ENCODE assay signal across 19 cellular contexts in the genomic region with DNA sequence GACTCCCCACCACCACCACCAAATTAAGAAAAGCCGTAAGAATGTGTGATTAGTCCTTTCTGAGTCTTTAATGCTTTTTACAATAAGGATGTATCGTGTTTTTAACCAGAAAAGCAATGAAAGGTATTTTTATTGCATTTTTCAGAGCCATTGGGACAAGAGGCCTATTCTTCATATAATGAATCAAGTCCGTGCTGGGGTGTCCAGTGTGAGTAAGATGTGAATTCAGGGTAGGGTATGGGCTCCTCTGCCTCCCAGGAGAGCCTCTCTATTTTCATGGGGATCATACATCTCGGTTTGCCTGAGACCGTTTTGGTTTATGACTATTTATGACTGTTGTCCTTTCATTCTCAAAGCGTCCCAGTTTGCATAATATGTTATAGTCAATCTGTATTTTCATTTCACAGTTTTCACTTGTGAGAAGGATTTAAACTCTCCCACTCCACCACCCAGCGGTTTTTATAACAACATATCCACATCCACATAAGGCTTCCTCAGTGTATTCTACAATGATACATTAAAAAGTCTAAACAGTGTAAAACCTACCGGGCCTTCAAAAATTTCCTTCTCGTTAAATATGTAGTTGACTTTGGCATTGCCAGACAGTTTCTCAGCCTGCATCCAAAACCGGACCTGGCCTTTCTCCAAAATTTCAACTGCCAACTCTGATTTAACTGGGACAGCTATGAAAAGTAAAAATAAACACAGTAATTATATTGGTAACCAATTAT.
DNase-seq lines count a peak whose midpoint lies in the region; TF ChIP-seq lines count a peak whose summit lies in the region.
"Had no signal": no experiment of that assay in that cellular context is flagged by ENCODE, and none has a peak within 500 bp of the region (broad histone marks: within the 10 kb centered on the region; RNA-seq: fewer than 3 reads in every experiment).

No MANE protein-coding gene starts in this region.

- no peak overlapping the region for H4K8ac ChIP-seq in mesendoderm (ENCODE audit: low read depth, low read length)

- no peaks in the 10 kb centered on the region for H3K36me3 Mint-ChIP-seq in nephron progenitor cell (ENCODE audit: low read depth)
- no peaks in the 10 kb centered on the region for H3K36me3 Mint-ChIP-seq in glutamatergic neuron (ENCODE audit: unreplicated experiment)

- no peak overlapping the region for H3K56ac ChIP-seq in mesendoderm (ENCODE audit: low read length)

- H3K27ac ChIP-seq in mesendoderm (ENCODE audit: low read depth, low read length), result no peak overlapping the region
- H3K27ac ChIP-seq: thyroid gland had no signal

- no peaks in the 10 kb centered on the region for H3K27me3 ChIP-seq in mesendoderm (ENCODE audit: insufficient read depth, low read length, poor library complexity)
- H3K27me3 ChIP-seq: thyroid gland had no signal

- H2BK120ac ChIP-seq in mesendoderm (ENCODE audit: low read depth, low read length), result no peak overlapping the region

- DNase-seq in COR-L47 (lab: John Stamatoyannopoulos, UW) (peak; percentile 97), NCI-H1417 treated with DMSO at 0.1 percent for 48 hours (lab: John Stamatoyannopoulos, UW) (peak; percentile 32), dermis blood vessel endothelial cell (peak; percentile 38), nephron progenitor cell (no peak), mucosa of gallbladder (ENCODE audit: low spot score) (no peak), mesendoderm (no peak), glutamatergic neuron (no peak), SKM-1 treated with dmso at 0.1 percent for 144 hours (lab: John Stamatoyannopoulos, UW; ENCODE audit: unreplicated experiment) (no peak)
- DNase-seq: AML-193, HCEC 1CT, mammary epithelial cell, NCI-H2171, nucleus accumbens, SHP77, small intestine had no signal

- H3K4me2 ChIP-seq in mesendoderm (ENCODE audit: low read length), result no peak overlapping the region

- H4K5ac ChIP-seq in mesendoderm (ENCODE audit: low read length), result no peak overlapping the region

- H3K18ac ChIP-seq in mesendoderm (ENCODE audit: low read length), result no peak overlapping the region

- H3K79me2 ChIP-seq in mesendoderm (ENCODE audit: control insufficient read depth, insufficient read depth, low read length), result no peaks in the 10 kb centered on the region

- no peak overlapping the region for H3K4me3 ChIP-seq in mesendoderm (ENCODE audit: low read length)
- H3K4me3 ChIP-seq: coronary artery, thyroid gland had no signal

- no peak overlapping the region for H3K4me3 Mint-ChIP-seq in nephron progenitor cell
- H3K4me3 Mint-ChIP-seq in glutamatergic neuron (ENCODE audit: unreplicated experiment), result no peak overlapping the region
- H3K4me3 Mint-ChIP-seq: activated T-helper 17 cell treated with anti-CD3 and anti-CD28 coated beads, Interleukin-2, amount 50 U/mL, for 72 hours; T-helper 1 cell treated with Interleukin-12 subunit alpha and Interleukin-12 subunit beta and Interleukin-4 antibody, amounts not matched to agents 30 μg/mL and 1 μg/mL, for 36 hours had no signal

- H3K4ac ChIP-seq in mesendoderm (ENCODE audit: low read depth, low read length), result no peak overlapping the region

- no peaks in the 10 kb centered on the region for H3K36me3 ChIP-seq in mesendoderm (ENCODE audit: control insufficient read depth, insufficient read depth, low read length)
- H3K36me3 ChIP-seq: thyroid gland had no signal

- no CpG with 5 or more reads among the region's 10 CpGs for WGBS in mesendoderm (ENCODE audit: extremely low coverage, insufficient coverage, low lambda C conversion rate)

- H3K4me1 ChIP-seq in mesendoderm (ENCODE audit: control insufficient read depth, low read depth, low read length), result no peaks in the 10 kb centered on the region
- H3K4me1 ChIP-seq: thyroid gland had no signal

- no peak overlapping the region for H3K23ac ChIP-seq in mesendoderm (ENCODE audit: low read length)

- H2AK5ac ChIP-seq in mesendoderm (ENCODE audit: low read length), result no peak overlapping the region

- H3K9ac ChIP-seq in mesendoderm (ENCODE audit: low read length), result no peak overlapping the region

- no peaks in the 10 kb centered on the region for H3K79me1 ChIP-seq in mesendoderm (ENCODE audit: low read length)

- H3K4me1 Mint-ChIP-seq in nephron progenitor cell, result peaks cover 46% of the 10 kb centered on the region
- no peaks in the 10 kb centered on the region for H3K4me1 Mint-ChIP-seq in glutamatergic neuron (ENCODE audit: low read depth, unreplicated experiment)

- H2BK5ac ChIP-seq in mesendoderm (ENCODE audit: low read length), result no peak overlapping the region

- no peaks in the 10 kb centered on the region for H3K9me3 Mint-ChIP-seq in nephron progenitor cell
- peaks cover 3% of the 10 kb centered on the region for H3K9me3 Mint-ChIP-seq in glutamatergic neuron (ENCODE audit: unreplicated experiment)
- H3K9me3 Mint-ChIP-seq: activated T-helper 17 cell treated with anti-CD3 and anti-CD28 coated beads, Interleukin-2, amount 50 U/mL, for 72 hours; T-helper 1 cell treated with Interleukin-12 subunit alpha and Interleukin-12 subunit beta and Interleukin-4 antibody, amounts not matched to agents 30 μg/mL and 1 μg/mL, for 36 hours had no signal

- H2BK15ac ChIP-seq in mesendoderm (replicated peaks; ENCODE audit: low read depth), result no peak overlapping the region

- H3K27ac Mint-ChIP-seq in nephron progenitor cell, result peak overlapping the region; percentile 71
- no peak overlapping the region for H3K27ac Mint-ChIP-seq in glutamatergic neuron (ENCODE audit: unreplicated experiment)
- H3K27ac Mint-ChIP-seq: activated T-helper 17 cell treated with anti-CD3 and anti-CD28 coated beads, Interleukin-2, amount 50 U/mL, for 72 hours; T-helper 1 cell treated with Interleukin-12 subunit alpha and Interleukin-12 subunit beta and Interleukin-4 antibody, amounts not matched to agents 30 μg/mL and 1 μg/mL, for 36 hours had no signal

- peaks cover under 1% of the 10 kb centered on the region for H3K27me3 Mint-ChIP-seq in nephron progenitor cell (ENCODE audit: low read depth, poor library complexity)
- no peaks in the 10 kb centered on the region for H3K27me3 Mint-ChIP-seq in glutamatergic neuron (ENCODE audit: unreplicated experiment)
- H3K27me3 Mint-ChIP-seq: activated T-helper 17 cell treated with anti-CD3 and anti-CD28 coated beads, Interleukin-2, amount 50 U/mL, for 72 hours had no signal

- TF ChIP-seq CTCF in nephron progenitor cell (IDR thresholded peaks at IDR 0.05) (no peak), glutamatergic neuron (IDR thresholded peaks at IDR 0.05; ENCODE audit: partially characterized antibody, unreplicated experiment) (no peak)

Comparison
In these comparisons a context has a peak if more than half of its experiments do, and no peak if none do; other contexts are left out.
1. DNase-seq: peak in COR-L47 (single experiment), NCI-H1417 treated with DMSO at 0.1 percent for 48 hours (single experiment) and dermis blood vessel endothelial cell (single experiment); none in nephron progenitor cell (single experiment), mucosa of gallbladder (single experiment), mesendoderm (single experiment), glutamatergic neuron (single experiment) and SKM-1 treated with dmso at 0.1 percent for 144 hours (single experiment).